In genomic region chr15:98942966-98943584, GRCh38 we compare ENCODE assay signal across 1 cellular context.
TF ChIP-seq lines count a peak whose summit lies in the region.

No MANE protein-coding gene starts in this region.

TF ChIP-seq in IMR-90, 13 proteins besides CTCF, POLR2A, EP300 and RAD21:
- TF ChIP-seq USF2 (IDR thresholded peaks at IDR 0.05; ENCODE audit: low read depth, low read length) (no peak), RCOR1 (IDR thresholded peaks at IDR 0.05; ENCODE audit: insufficient replicate concordance, low read length) (no peak), MAZ (IDR thresholded peaks at IDR 0.05; ENCODE audit: borderline replicate concordance, low read depth, low read length) (no peak), CHD1 (IDR thresholded peaks at IDR 0.05; ENCODE audit: low read depth, low read length) (no peak), SMC3 (IDR thresholded peaks at IDR 0.05; ENCODE audit: low read depth, low read length) (no peak), BHLHE40 (IDR thresholded peaks at IDR 0.05; ENCODE audit: low read depth, low read length) (no peak), NFE2L2 (IDR thresholded peaks at IDR 0.05; ENCODE audit: low read depth, low read length) (no peak), MXI1 (IDR thresholded peaks at IDR 0.05; ENCODE audit: borderline replicate concordance, low read depth, low read length) (no peak)
